ENCODE assay signal across 9 cellular contexts in genomic region chr2:29295843-29296242, GRCh38.
DNase-seq lines count a peak whose midpoint lies in the region; ATAC-seq and TF ChIP-seq lines count a peak whose summit lies in the region.
"Had no signal": no experiment of that assay in that cellular context is flagged by ENCODE, and none has a peak within 500 bp of the region (broad histone marks: within the 10 kb centered on the region; RNA-seq: fewer than 3 reads in every experiment).

No MANE protein-coding gene starts in this region.

- H3K27me3 ChIP-seq in left ventricle myocardium inferior (ENCODE audit: low read depth) (peaks cover 85% of the 10 kb centered on the region), upper lobe of right lung (no peaks in the 10 kb centered on the region)
- no peaks in the 10 kb centered on the region for H3K27me3 ChIP-seq in CD4-positive, alpha-beta memory T cell (ENCODE audit: insufficient read depth, low read length)

- peak; percentile 64 for ATAC-seq in upper lobe of right lung

- H3K4me3 Mint-ChIP-seq in CD4-positive, alpha-beta memory T cell: no peak overlapping the region

- POLR2A ChIA-PET in CD4-positive, alpha-beta memory T cell (lab: Charles Lee; ENCODE audit: partially characterized antibody): no interaction called here

- no peaks in the 10 kb centered on the region for H3K36me3 Mint-ChIP-seq in CD4-positive, alpha-beta memory T cell

- H3K4me3 ChIP-seq in left ventricle myocardium inferior: no peak overlapping the region
- no peak overlapping the region for H3K4me3 ChIP-seq in epithelial cell of proximal tubule (ENCODE audit: low read depth, low read length)
- no peak overlapping the region for H3K4me3 ChIP-seq in upper lobe of right lung
- H3K4me3 ChIP-seq in CD4-positive, alpha-beta memory T cell (ENCODE audit: low read length in 2 of 2): no peak overlapping the region

- H3K27ac Mint-ChIP-seq in CD4-positive, alpha-beta memory T cell: no peak overlapping the region

- TF ChIP-seq CTCF in left ventricle myocardium inferior (IDR thresholded peaks at IDR 0.05; ENCODE audit: borderline replicate concordance) (peak; percentile 50), epithelial cell of proximal tubule (conservative IDR thresholded peaks at IDR 0.05; ENCODE audit: low read depth, low read length) (peak; percentile 75), upper lobe of right lung (IDR thresholded peaks at IDR 0.05) (peak; percentile 15)

- no peaks in the 10 kb centered on the region for H3K9me3 ChIP-seq in left ventricle myocardium inferior (replicated peaks)
- no peaks in the 10 kb centered on the region for H3K9me3 ChIP-seq in upper lobe of right lung
- H3K9me3 ChIP-seq in CD4-positive, alpha-beta memory T cell (ENCODE audit: control insufficient read depth in 1 of 2, low read length in 2 of 2): no peaks in the 10 kb centered on the region

- peaks cover 0 to 4% (median 0%) of the 10 kb centered on the region in 8 donors for H3K9me3 Mint-ChIP-seq in CD4-positive, alpha-beta memory T cell

- peaks cover 12 to 48% of the 10 kb centered on the region in 2 donors for H3K27me3 Mint-ChIP-seq in CD4-positive, alpha-beta memory T cell

- no peak overlapping the region for H3K27ac ChIP-seq in left ventricle myocardium inferior (replicated peaks)
- H3K27ac ChIP-seq in upper lobe of right lung: no peak overlapping the region
- H3K27ac ChIP-seq in CD4-positive, alpha-beta memory T cell (ENCODE audit: low read depth, low read length): no peak overlapping the region

- DNase-seq in left ventricle myocardium inferior (no peak), cardiac septum (ENCODE audit: low spot score) (no peak), NCI-H460 (ENCODE audit: extremely low read depth, low read depth) (peak; percentile 12), epithelial cell of proximal tubule (ENCODE audit: low read depth) (no peak), upper lobe of right lung (peak; percentile 55), C1 segment of cervical spinal cord (lab: John Stamatoyannopoulos, UW) (no peak), HuH-7 (ENCODE audit: low spot score) (no peak)
- DNase-seq in CD4-positive, alpha-beta memory T cell: no peak
- DNase-seq: activated T-cell treated with anti-CD3 and anti-CD28 coated beads, Interleukin-2, amount 50 U/mL, for 48 hours had no signal

- intact Hi-C loops in left ventricle myocardium inferior (cut with micrococcal nuclease): no loop called here
- intact Hi-C loops in cardiac septum (cut with DNase I): no loop called here
- intact Hi-C loops in upper lobe of right lung (cut with DNase I): no loop called here
- intact Hi-C loops in CD4-positive, alpha-beta memory T cell (cut with micrococcal nuclease): no loop called here

- no peaks in the 10 kb centered on the region for H3K4me1 Mint-ChIP-seq in CD4-positive, alpha-beta memory T cell

- H3K4me1 ChIP-seq in left ventricle myocardium inferior (no peaks in the 10 kb centered on the region), upper lobe of right lung (no peaks in the 10 kb centered on the region)
- no peaks in the 10 kb centered on the region for H3K4me1 ChIP-seq in CD4-positive, alpha-beta memory T cell (ENCODE audit: insufficient read depth, low read length)

- CTCF ChIA-PET in CD4-positive, alpha-beta memory T cell (lab: Charles Lee; ENCODE audit: partially characterized antibody): interaction anchor here (1.3 to 3.1 kb wide), 2 partner anchors 13 to 51 kb away, joined by 3 to 16 read pairs; no protein-coding TSS in a partner anchor

- H3K36me3 ChIP-seq in left ventricle myocardium inferior (no peaks in the 10 kb centered on the region), upper lobe of right lung (no peaks in the 10 kb centered on the region)
- H3K36me3 ChIP-seq in CD4-positive, alpha-beta memory T cell (ENCODE audit: insufficient read depth, low read length): no peaks in the 10 kb centered on the region

Comparison
In these comparisons a context has a peak if more than half of its experiments do, and no peak if none do; other contexts are left out.
1. DNase-seq: peak in NCI-H460 (single experiment) and upper lobe of right lung (single experiment); none in left ventricle myocardium inferior (single experiment), cardiac septum (single experiment), epithelial cell of proximal tubule (single experiment), C1 segment of cervical spinal cord (0 of 14), CD4-positive, alpha-beta memory T cell (0 of 5) and HuH-7 (single experiment).
2. CTCF ChIP-seq: peak in every context shown above with its lines; median percentile 75 in epithelial cell of proximal tubule; 50 in left ventricle myocardium inferior; 15 in upper lobe of right lung.